8 cellular contexts compared by ENCODE assay signal in the genomic region with DNA sequence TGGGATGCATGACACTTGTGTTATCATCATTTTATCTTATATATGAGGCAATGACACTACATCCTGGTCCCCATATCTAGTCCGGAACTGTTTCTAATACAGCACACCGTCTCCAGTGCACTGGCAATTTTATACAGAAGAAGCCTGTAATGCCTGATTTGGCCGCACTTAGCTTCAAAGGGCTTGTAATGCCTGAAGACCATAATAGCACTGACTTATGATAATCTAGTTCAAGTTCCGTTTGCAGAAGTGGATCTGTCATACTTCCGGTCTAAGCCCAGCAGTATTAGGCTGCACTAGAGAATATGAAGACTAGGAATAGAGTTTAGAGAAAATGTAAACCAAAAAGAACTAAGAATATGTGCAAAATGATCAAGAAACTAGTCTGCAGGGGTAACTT. TPM values are rescaled to one million over a fixed set of nuclear protein-coding genes. Genes with fewer than 3 reads are reported as not detected.
DNase-seq lines count a peak whose midpoint lies in the region; ATAC-seq and TF ChIP-seq lines count a peak whose summit lies in the region.

No MANE protein-coding gene starts in this region.

- ATAC-seq in CD8-positive, alpha-beta T cell = peak; percentile 7

- CTCF ChIA-PET in CD8-positive, alpha-beta T cell (lab: Charles Lee) = interaction anchor here (1.4 kb wide), 1 partner anchor 9 kb away, joined by 3 read pairs; no protein-coding TSS in a partner anchor

- intact Hi-C loops in CD8-positive, alpha-beta T cell (cut with DNase I, micrococcal nuclease) = loop anchor here (2.0 to 10.0 kb wide), 10 partner anchors 115 to 1157 kb away; partner anchors contain the start of genes SLTM (in 2 of the 2), CCNB2 (in 1 of the 2), FOXB1 (in 1 of the 2) and MINDY2 (in 1 of the 2)

- no peaks in the 10 kb centered on the region for H3K9me3 Mint-ChIP-seq in CD8-positive, alpha-beta T cell
- H3K9me3 Mint-ChIP-seq in T-helper 1 cell treated with Interleukin-12 subunit alpha and Interleukin-12 subunit beta and Interleukin-4 antibody, amounts not matched to agents 30 μg/mL and 1 μg/mL, for 36 hours = no peaks in the 10 kb centered on the region
- H3K9me3 Mint-ChIP-seq in osteocyte (ENCODE audit: unreplicated experiment) = no peaks in the 10 kb centered on the region

- peaks cover 35% of the 10 kb centered on the region for H3K36me3 Mint-ChIP-seq in CD8-positive, alpha-beta T cell
- H3K36me3 Mint-ChIP-seq in T-helper 1 cell treated with Interleukin-12 subunit alpha and Interleukin-12 subunit beta and Interleukin-4 antibody, amounts not matched to agents 30 μg/mL and 1 μg/mL, for 36 hours (ENCODE audit: low read depth) = peaks cover 24% of the 10 kb centered on the region
- H3K36me3 Mint-ChIP-seq in osteocyte (ENCODE audit: unreplicated experiment) = peaks cover 1% of the 10 kb centered on the region

- no peaks in the 10 kb centered on the region for H3K27me3 Mint-ChIP-seq in CD8-positive, alpha-beta T cell (ENCODE audit: low read depth)
- no peaks in the 10 kb centered on the region for H3K27me3 Mint-ChIP-seq in T-helper 1 cell treated with Interleukin-12 subunit alpha and Interleukin-12 subunit beta and Interleukin-4 antibody, amounts not matched to agents 30 μg/mL and 1 μg/mL, for 36 hours (ENCODE audit: low read depth)
- H3K27me3 Mint-ChIP-seq in osteocyte (ENCODE audit: unreplicated experiment) = no peaks in the 10 kb centered on the region

- peak overlapping the region; percentile 93 for H3K4me3 Mint-ChIP-seq in CD8-positive, alpha-beta T cell
- H3K4me3 Mint-ChIP-seq in T-helper 1 cell treated with Interleukin-12 subunit alpha and Interleukin-12 subunit beta and Interleukin-4 antibody, amounts not matched to agents 30 μg/mL and 1 μg/mL, for 36 hours = peak overlapping the region; percentile 91
- H3K4me3 Mint-ChIP-seq in osteocyte (ENCODE audit: unreplicated experiment) = peak overlapping the region; percentile 85

- no peak for TF ChIP-seq CTCF in CD8-positive, alpha-beta T cell (IDR thresholded peaks at IDR 0.05)
- no peak for TF ChIP-seq CTCF in osteocyte (IDR thresholded peaks at IDR 0.05)

- no peaks in the 10 kb centered on the region for H3K36me3 ChIP-seq in CD8-positive, alpha-beta T cell (ENCODE audit: insufficient read depth, low read length)
- H3K36me3 ChIP-seq in esophagus (ENCODE audit: control insufficient read depth in 2 of 2, insufficient read depth in 2 of 2, low read length in 1 of 2) = no peaks in the 10 kb centered on the region

- peak overlapping the region; percentile 81 for H3K4me3 ChIP-seq in CD8-positive, alpha-beta T cell (ENCODE audit: low read depth, low read length)
- peak overlapping the region; percentile 20 to 68 for H3K4me3 ChIP-seq in esophagus (ENCODE audit: low read depth in 1 of 2, low read length in 2 of 2)

- peaks cover 54% of the 10 kb centered on the region for H3K4me1 Mint-ChIP-seq in CD8-positive, alpha-beta T cell (ENCODE audit: low read depth)
- H3K4me1 Mint-ChIP-seq in T-helper 1 cell treated with Interleukin-12 subunit alpha and Interleukin-12 subunit beta and Interleukin-4 antibody, amounts not matched to agents 30 μg/mL and 1 μg/mL, for 36 hours (ENCODE audit: low read depth) = peaks cover 45% of the 10 kb centered on the region
- H3K4me1 Mint-ChIP-seq in osteocyte (ENCODE audit: unreplicated experiment) = peaks cover 32% of the 10 kb centered on the region

- H3K9me3 ChIP-seq in CD8-positive, alpha-beta T cell (ENCODE audit: low read length) = no peaks in the 10 kb centered on the region
- no peaks in the 10 kb centered on the region for H3K9me3 ChIP-seq in esophagus (ENCODE audit: control insufficient read depth in 2 of 2, insufficient read depth in 1 of 2, low read depth in 1 of 2, low read length in 1 of 2)

- H3K27ac ChIP-seq in CD8-positive, alpha-beta T cell (ENCODE audit: low read depth, low read length) = peak overlapping the region; percentile 98
- H3K27ac ChIP-seq in esophagus (ENCODE audit: low read depth in 2 of 2, low read length in 1 of 2) = peak overlapping the region in 1 of 2 donors; percentile 56

- H3K4me1 ChIP-seq in CD8-positive, alpha-beta T cell (ENCODE audit: insufficient read depth, low read length) = peaks cover 33% of the 10 kb centered on the region
- H3K4me1 ChIP-seq in esophagus (ENCODE audit: control insufficient read depth in 2 of 2, insufficient read depth in 2 of 2, low read length in 1 of 2) = no peaks in the 10 kb centered on the region

- DNase-seq in CD8-positive, alpha-beta T cell = peak in 3 of 7 experiments; percentile 2 to 35 (median 18)
- peak; percentile 47 for DNase-seq in HCEC 1CT
- no peak for DNase-seq in osteocyte (ENCODE audit: extremely low spot score, unreplicated experiment)
- DNase-seq in activated CD4-positive, CD25-positive, alpha-beta regulatory T cell (lab: John Stamatoyannopoulos, UW) = no peak
- DNase-seq in H4 (ENCODE audit: low spot score) = no peak
- no peak for DNase-seq in NCI-H2107 treated with DMSO at 0.1 percent for 48 hours (lab: John Stamatoyannopoulos, UW; ENCODE audit: unreplicated experiment)

- no peaks in the 10 kb centered on the region for H3K27me3 ChIP-seq in CD8-positive, alpha-beta T cell (ENCODE audit: insufficient read depth, low read length)
- no peaks in the 10 kb centered on the region for H3K27me3 ChIP-seq in esophagus (ENCODE audit: control insufficient read depth in 1 of 2, insufficient read depth in 2 of 2, low read length in 2 of 2)

- WGBS in esophagus, 2 donors = 19 to 25% methylated on average over 5 of the region's 5 CpGs

- H3K27ac Mint-ChIP-seq in CD8-positive, alpha-beta T cell = peak overlapping the region; percentile 96
- peak overlapping the region; percentile 98 for H3K27ac Mint-ChIP-seq in T-helper 1 cell treated with Interleukin-12 subunit alpha and Interleukin-12 subunit beta and Interleukin-4 antibody, amounts not matched to agents 30 μg/mL and 1 μg/mL, for 36 hours
- peak overlapping the region; percentile 94 for H3K27ac Mint-ChIP-seq in osteocyte (ENCODE audit: unreplicated experiment)

- POLR2A ChIA-PET in CD8-positive, alpha-beta T cell (lab: Charles Lee) = interaction anchor here (1.0 to 3.5 kb wide), 2 partner anchors 27 to 30 kb away, joined by 3 to 20 read pairs; partner anchors contain the start of gene GTF2A2

RNA-seq across cellular contexts. Expression of gene BNIP2, which starts 1.3 kb away (rescaled TPM):
- 100 to 1,000 TPM; 107 to 114 TPM for total RNA-seq in CD8-positive, alpha-beta T cell
- 10 to 100 TPM; 24.3 to 27.8 TPM for polyA plus RNA-seq in esophagus
- total RNA-seq in osteocyte = 64.6 and 68.0 TPM in 2 replicates
- 83.9 and 92.3 TPM in 2 replicates for total RNA-seq in H4 (2014; rRNA removed; shearing (Covaris generic))

RNA-seq across cellular contexts. Expression of gene GTF2A2, which starts 30.5 kb away (rescaled TPM):
- total RNA-seq in CD8-positive, alpha-beta T cell = 10 to 100 TPM; 62.7 to 63.6 TPM
- polyA plus RNA-seq in esophagus = 10 to 100 TPM; 58.3 to 59.2 TPM
- 99.1 and 109 TPM in 2 replicates for total RNA-seq in osteocyte
- 78.9 and 105 TPM in 2 replicates for total RNA-seq in H4 (2014; rRNA removed; shearing (Covaris generic))
